1 cellular context compared by ENCODE assay signal in the genomic region with DNA sequence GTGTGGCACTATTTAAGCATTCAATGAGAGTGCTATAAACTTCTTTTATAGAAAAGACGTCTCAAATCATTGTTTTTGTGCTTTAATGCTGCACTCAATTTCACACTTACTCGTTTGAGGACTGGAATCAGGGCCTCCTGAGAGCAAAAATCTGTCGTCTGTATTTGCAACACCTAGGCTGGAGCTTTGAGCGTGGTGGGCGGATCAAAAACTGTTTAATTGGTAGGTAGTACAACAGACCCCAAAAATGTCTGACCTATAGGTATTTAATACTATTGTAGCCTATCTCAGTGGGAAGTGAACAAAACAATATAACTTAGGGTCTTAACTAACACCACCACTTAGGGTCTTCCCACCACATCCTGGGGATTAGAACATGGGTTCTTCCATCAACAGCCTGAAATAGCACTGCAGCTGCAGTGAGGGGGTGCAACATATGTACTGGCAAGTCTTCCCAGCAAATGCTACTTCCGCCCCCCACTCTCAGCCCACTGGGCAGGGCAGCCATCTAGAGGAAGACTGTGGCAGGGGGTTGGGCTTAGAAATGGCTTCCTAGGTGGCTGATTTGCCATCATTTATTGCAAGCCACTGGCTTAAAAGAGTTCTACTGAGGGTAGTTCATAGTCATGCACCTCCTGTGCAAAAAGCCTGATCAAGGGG.
TF ChIP-seq lines count a peak whose summit lies in the region.

No MANE protein-coding gene starts in this region.

TF ChIP-seq in WTC11, 78 proteins besides CTCF, POLR2A, EP300 and RAD21 (continued from another document):
- TF ChIP-seq, protein P1, sequence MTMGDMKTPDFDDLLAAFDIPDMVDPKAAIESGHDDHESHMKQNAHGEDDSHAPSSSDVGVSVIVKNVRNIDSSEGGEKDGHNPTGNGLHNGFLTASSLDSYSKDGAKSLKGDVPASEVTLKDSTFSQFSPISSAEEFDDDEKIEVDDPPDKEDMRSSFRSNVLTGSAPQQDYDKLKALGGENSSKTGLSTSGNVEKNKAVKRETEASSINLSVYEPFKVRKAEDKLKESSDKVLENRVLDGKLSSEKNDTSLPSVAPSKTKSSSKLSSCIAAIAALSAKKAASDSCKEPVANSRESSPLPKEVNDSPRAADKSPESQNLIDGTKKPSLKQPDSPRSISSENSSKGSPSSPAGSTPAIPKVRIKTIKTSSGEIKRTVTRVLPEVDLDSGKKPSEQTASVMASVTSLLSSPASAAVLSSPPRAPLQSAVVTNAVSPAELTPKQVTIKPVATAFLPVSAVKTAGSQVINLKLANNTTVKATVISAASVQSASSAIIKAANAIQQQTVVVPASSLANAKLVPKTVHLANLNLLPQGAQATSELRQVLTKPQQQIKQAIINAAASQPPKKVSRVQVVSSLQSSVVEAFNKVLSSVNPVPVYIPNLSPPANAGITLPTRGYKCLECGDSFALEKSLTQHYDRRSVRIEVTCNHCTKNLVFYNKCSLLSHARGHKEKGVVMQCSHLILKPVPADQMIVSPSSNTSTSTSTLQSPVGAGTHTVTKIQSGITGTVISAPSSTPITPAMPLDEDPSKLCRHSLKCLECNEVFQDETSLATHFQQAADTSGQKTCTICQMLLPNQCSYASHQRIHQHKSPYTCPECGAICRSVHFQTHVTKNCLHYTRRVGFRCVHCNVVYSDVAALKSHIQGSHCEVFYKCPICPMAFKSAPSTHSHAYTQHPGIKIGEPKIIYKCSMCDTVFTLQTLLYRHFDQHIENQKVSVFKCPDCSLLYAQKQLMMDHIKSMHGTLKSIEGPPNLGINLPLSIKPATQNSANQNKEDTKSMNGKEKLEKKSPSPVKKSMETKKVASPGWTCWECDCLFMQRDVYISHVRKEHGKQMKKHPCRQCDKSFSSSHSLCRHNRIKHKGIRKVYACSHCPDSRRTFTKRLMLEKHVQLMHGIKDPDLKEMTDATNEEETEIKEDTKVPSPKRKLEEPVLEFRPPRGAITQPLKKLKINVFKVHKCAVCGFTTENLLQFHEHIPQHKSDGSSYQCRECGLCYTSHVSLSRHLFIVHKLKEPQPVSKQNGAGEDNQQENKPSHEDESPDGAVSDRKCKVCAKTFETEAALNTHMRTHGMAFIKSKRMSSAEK (CRISPR knock-in tag; IDR thresholded peaks at IDR 0.05; ENCODE audit: borderline replicate concordance) = no peak
- TF ChIP-seq ATF1 (CRISPR knock-in tag; IDR thresholded peaks at IDR 0.05) (no peak), GRHL2 (CRISPR knock-in tag; IDR thresholded peaks at IDR 0.05; ENCODE audit: insufficient replicate concordance, severe bottlenecking) (no peak), FOXJ3 (CRISPR knock-in tag; IDR thresholded peaks at IDR 0.05; ENCODE audit: borderline replicate concordance) (no peak), NFE2L1 (CRISPR knock-in tag; IDR thresholded peaks at IDR 0.05) (no peak), ZNF263 (CRISPR knock-in tag; IDR thresholded peaks at IDR 0.05; ENCODE audit: low read depth) (no peak)
- TF ChIP-seq, protein P2, sequence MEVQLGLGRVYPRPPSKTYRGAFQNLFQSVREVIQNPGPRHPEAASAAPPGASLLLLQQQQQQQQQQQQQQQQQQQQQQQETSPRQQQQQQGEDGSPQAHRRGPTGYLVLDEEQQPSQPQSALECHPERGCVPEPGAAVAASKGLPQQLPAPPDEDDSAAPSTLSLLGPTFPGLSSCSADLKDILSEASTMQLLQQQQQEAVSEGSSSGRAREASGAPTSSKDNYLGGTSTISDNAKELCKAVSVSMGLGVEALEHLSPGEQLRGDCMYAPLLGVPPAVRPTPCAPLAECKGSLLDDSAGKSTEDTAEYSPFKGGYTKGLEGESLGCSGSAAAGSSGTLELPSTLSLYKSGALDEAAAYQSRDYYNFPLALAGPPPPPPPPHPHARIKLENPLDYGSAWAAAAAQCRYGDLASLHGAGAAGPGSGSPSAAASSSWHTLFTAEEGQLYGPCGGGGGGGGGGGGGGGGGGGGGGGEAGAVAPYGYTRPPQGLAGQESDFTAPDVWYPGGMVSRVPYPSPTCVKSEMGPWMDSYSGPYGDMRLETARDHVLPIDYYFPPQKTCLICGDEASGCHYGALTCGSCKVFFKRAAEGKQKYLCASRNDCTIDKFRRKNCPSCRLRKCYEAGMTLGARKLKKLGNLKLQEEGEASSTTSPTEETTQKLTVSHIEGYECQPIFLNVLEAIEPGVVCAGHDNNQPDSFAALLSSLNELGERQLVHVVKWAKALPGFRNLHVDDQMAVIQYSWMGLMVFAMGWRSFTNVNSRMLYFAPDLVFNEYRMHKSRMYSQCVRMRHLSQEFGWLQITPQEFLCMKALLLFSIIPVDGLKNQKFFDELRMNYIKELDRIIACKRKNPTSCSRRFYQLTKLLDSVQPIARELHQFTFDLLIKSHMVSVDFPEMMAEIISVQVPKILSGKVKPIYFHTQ (CRISPR knock-in tag; IDR thresholded peaks at IDR 0.05) = no peak
- TF ChIP-seq, protein P3, sequence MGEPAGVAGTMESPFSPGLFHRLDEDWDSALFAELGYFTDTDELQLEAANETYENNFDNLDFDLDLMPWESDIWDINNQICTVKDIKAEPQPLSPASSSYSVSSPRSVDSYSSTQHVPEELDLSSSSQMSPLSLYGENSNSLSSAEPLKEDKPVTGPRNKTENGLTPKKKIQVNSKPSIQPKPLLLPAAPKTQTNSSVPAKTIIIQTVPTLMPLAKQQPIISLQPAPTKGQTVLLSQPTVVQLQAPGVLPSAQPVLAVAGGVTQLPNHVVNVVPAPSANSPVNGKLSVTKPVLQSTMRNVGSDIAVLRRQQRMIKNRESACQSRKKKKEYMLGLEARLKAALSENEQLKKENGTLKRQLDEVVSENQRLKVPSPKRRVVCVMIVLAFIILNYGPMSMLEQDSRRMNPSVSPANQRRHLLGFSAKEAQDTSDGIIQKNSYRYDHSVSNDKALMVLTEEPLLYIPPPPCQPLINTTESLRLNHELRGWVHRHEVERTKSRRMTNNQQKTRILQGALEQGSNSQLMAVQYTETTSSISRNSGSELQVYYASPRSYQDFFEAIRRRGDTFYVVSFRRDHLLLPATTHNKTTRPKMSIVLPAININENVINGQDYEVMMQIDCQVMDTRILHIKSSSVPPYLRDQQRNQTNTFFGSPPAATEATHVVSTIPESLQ (CRISPR knock-in tag; IDR thresholded peaks at IDR 0.05) = no peak
- TF ChIP-seq, protein P4, sequence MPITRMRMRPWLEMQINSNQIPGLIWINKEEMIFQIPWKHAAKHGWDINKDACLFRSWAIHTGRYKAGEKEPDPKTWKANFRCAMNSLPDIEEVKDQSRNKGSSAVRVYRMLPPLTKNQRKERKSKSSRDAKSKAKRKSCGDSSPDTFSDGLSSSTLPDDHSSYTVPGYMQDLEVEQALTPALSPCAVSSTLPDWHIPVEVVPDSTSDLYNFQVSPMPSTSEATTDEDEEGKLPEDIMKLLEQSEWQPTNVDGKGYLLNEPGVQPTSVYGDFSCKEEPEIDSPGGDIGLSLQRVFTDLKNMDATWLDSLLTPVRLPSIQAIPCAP (CRISPR knock-in tag; IDR thresholded peaks at IDR 0.05) = no peak
